Comparison of ENCODE assay signal across 30 cellular contexts in the genomic region with DNA sequence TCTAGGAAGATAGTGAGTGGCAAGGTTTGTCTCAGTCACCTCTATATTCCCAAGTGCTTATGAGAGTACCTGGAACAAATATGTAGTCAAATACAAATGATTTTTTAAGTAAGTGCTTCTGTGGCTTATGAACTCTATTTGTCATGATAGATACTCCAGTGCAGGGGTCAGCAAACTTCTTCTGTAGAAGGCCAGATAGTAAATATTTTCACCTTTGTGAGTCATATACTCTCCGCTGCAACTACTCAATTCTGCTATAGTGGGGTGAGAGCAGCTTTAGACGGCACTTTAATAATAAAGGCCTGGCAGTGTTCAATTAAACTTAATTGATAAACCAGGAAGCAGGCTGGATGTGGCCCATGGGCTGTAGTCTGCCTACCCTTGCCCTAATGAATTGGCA.
"Had no signal": no experiment of that assay in that cellular context is flagged by ENCODE, and none has a peak within 500 bp of the region (broad histone marks: within the 10 kb centered on the region; RNA-seq: fewer than 3 reads in every experiment).

No MANE protein-coding gene starts in this region.

- H3K27ac ChIP-seq: brain microvascular endothelial cell, SJSA1 had no signal

- H3K4me1 ChIP-seq: SJSA1 had no signal

- H3K4me3 ChIP-seq: K562, SJSA1 had no signal

- H3K9me3 ChIP-seq: SJSA1, SK-N-SH had no signal

- H3K27me3 Mint-ChIP-seq: activated B cell treated with CpG ODN at 0.5 μM for 24 hours; activated CD4-positive, alpha-beta memory T cell treated with anti-CD3 and anti-CD28 coated beads for 36 hours; activated naive CD4-positive, alpha-beta T cell treated with anti-CD3 and anti-CD28 coated beads, Interleukin-2, amount 10 ng/mL, durations not matched to agents 7 days and 5 days; activated naive CD8-positive, alpha-beta T cell; activated naive CD8-positive, alpha-beta T cell treated with anti-CD3 and anti-CD28 coated beads, Interleukin-2, amount 50 U/mL, for 24 hours had no signal

- H3K27me3 ChIP-seq: brain microvascular endothelial cell, SJSA1 had no signal

- H3K9me3 Mint-ChIP-seq: activated B cell treated with CpG ODN at 0.5 μM for 24 hours; activated CD4-positive, alpha-beta memory T cell treated with anti-CD3 and anti-CD28 coated beads for 36 hours; activated naive CD4-positive, alpha-beta T cell treated with anti-CD3 and anti-CD28 coated beads, Interleukin-2, amount 10 ng/mL, durations not matched to agents 7 days and 5 days; activated naive CD8-positive, alpha-beta T cell treated with anti-CD3 and anti-CD28 coated beads, Interleukin-2, amount 50 U/mL, for 24 hours; T-helper 1 cell treated with Interleukin-12 subunit alpha and Interleukin-12 subunit beta and Interleukin-4 antibody, amounts not matched to agents 30 μg/mL and 1 μg/mL, for 36 hours; T-helper 2 cell treated with Interferon-gamma antibody and Interleukin-4, amounts not matched to agents 5 μg/mL and 100 μg/mL, for 36 hours had no signal

- H3K4me1 Mint-ChIP-seq: activated B cell treated with CpG ODN at 0.5 μM for 24 hours; activated CD8-positive, alpha-beta memory T cell treated with anti-CD3 and anti-CD28 coated beads, Interleukin-2, amount 10 ng/mL, durations not matched to agents 7 days and 5 days; activated naive CD4-positive, alpha-beta T cell treated with anti-CD3 and anti-CD28 coated beads, Interleukin-2, amount 10 ng/mL, durations not matched to agents 7 days and 5 days; activated naive CD8-positive, alpha-beta T cell treated with anti-CD3 and anti-CD28 coated beads, Interleukin-2, amount 50 U/mL, for 24 hours had no signal

- H3K27ac Mint-ChIP-seq: activated B cell treated with CpG ODN at 0.5 μM for 24 hours; activated CD4-positive, alpha-beta memory T cell treated with anti-CD3 and anti-CD28 coated beads for 36 hours; activated CD8-positive, alpha-beta memory T cell treated with anti-CD3 and anti-CD28 coated beads, Interleukin-2, amount 10 ng/mL, durations not matched to agents 7 days and 5 days; activated naive CD4-positive, alpha-beta T cell treated with anti-CD3 and anti-CD28 coated beads, Interleukin-2, amount 10 ng/mL, durations not matched to agents 7 days and 5 days; activated naive CD8-positive, alpha-beta T cell; activated naive CD8-positive, alpha-beta T cell treated with anti-CD3 and anti-CD28 coated beads, Interleukin-2, amount 50 U/mL, for 24 hours; T-helper 1 cell treated with Interleukin-12 subunit alpha and Interleukin-12 subunit beta and Interleukin-4 antibody, amounts not matched to agents 30 μg/mL and 1 μg/mL, for 36 hours; T-helper 2 cell treated with Interferon-gamma antibody and Interleukin-4, amounts not matched to agents 5 μg/mL and 100 μg/mL, for 36 hours had no signal

- ATAC-seq: activated CD8-positive, alpha-beta memory T cell treated with anti-CD3 and anti-CD28 coated beads, Interleukin-2, amount 10 ng/mL, durations not matched to agents 7 days and 5 days; activated naive CD8-positive, alpha-beta T cell treated with anti-CD3 and anti-CD28 coated beads, Interleukin-2, amount 50 U/mL, for 24 hours; K562; Panc1 had no signal

- H3K36me3 Mint-ChIP-seq: activated CD4-positive, alpha-beta memory T cell treated with anti-CD3 and anti-CD28 coated beads for 36 hours; activated CD8-positive, alpha-beta memory T cell treated with anti-CD3 and anti-CD28 coated beads, Interleukin-2, amount 10 ng/mL, durations not matched to agents 7 days and 5 days; activated naive CD4-positive, alpha-beta T cell treated with anti-CD3 and anti-CD28 coated beads, Interleukin-2, amount 10 ng/mL, durations not matched to agents 7 days and 5 days; activated naive CD8-positive, alpha-beta T cell had no signal

- DNase-seq: activated B cell treated with CpG ODN at 0.5 μM for 24 hours; activated CD4-positive, alpha-beta memory T cell treated with anti-CD3 and anti-CD28 coated beads for 36 hours; activated CD4-positive, alpha-beta T cell treated with anti-CD3 and anti-CD28 coated beads for 4 hours; activated CD4-positive, alpha-beta T cell treated with anti-CD3 and anti-CD28 coated beads, Interleukin-2, amount 50 U/mL, for 1 hour; activated CD4-positive, CD25-positive, alpha-beta regulatory T cell treated with anti-CD3 and anti-CD28 coated beads, Interleukin-2, amount 50 U/mL, for 72 hours; activated CD8-positive, alpha-beta memory T cell treated with anti-CD3 and anti-CD28 coated beads for 24 hours; activated CD8-positive, alpha-beta memory T cell treated with anti-CD3 and anti-CD28 coated beads, Interleukin-2, amount 10 ng/mL, durations not matched to agents 7 days and 5 days; activated CD8-positive, alpha-beta memory T cell treated with anti-CD3 and anti-CD28 coated beads, Interleukin-2, amount 50 U/mL, for 48 hours; activated effector memory CD4-positive, alpha-beta T cell treated with Interleukin-2 at 50 U/mL for 16 hours; activated naive CD4-positive, alpha-beta T cell treated with anti-CD3 and anti-CD28 coated beads, Interleukin-2, amount 10 ng/mL, durations not matched to agents 7 days and 5 days; activated naive CD8-positive, alpha-beta T cell treated with anti-CD3 and anti-CD28 coated beads, Interleukin-2, amount 50 U/mL, for 24 hours; activated T-cell treated with anti-CD3 and anti-CD28 coated beads, Interleukin-2, amount 50 U/mL, for 48 hours; anterior cingulate cortex; brain microvascular endothelial cell; NCI-H1105; NCI-H1417 treated with DMSO at 0.1 percent for 48 hours; NCI-H1694; NCI-H1930; NCI-H2081 treated with DMSO at 0.1 percent for 48 hours; NCI-H345; NCI-H524 treated with DMSO at 0.1 percent for 48 hours; RPMI8226; SHP77 treated with DMSO at 0.1 percent for 48 hours; SK-N-SH had no signal

- H3K4me3 Mint-ChIP-seq: activated B cell treated with CpG ODN at 0.5 μM for 24 hours; activated CD4-positive, alpha-beta memory T cell treated with anti-CD3 and anti-CD28 coated beads for 36 hours; activated CD8-positive, alpha-beta memory T cell treated with anti-CD3 and anti-CD28 coated beads, Interleukin-2, amount 10 ng/mL, durations not matched to agents 7 days and 5 days; activated naive CD4-positive, alpha-beta T cell treated with anti-CD3 and anti-CD28 coated beads, Interleukin-2, amount 10 ng/mL, durations not matched to agents 7 days and 5 days; activated naive CD8-positive, alpha-beta T cell; activated naive CD8-positive, alpha-beta T cell treated with anti-CD3 and anti-CD28 coated beads, Interleukin-2, amount 50 U/mL, for 24 hours; T-helper 1 cell treated with Interleukin-12 subunit alpha and Interleukin-12 subunit beta and Interleukin-4 antibody, amounts not matched to agents 30 μg/mL and 1 μg/mL, for 36 hours; T-helper 2 cell treated with Interferon-gamma antibody and Interleukin-4, amounts not matched to agents 5 μg/mL and 100 μg/mL, for 36 hours had no signal
